In genomic region chr2:120631241-120631640, GRCh38 we compare ENCODE assay signal across 23 cellular contexts.
A peak's percentile ranks its signal among the peaks of the same experiment; 100 is the strongest.
DNase-seq lines count a peak whose midpoint lies in the region; ATAC-seq and TF ChIP-seq lines count a peak whose summit lies in the region.
"Had no signal": no experiment of that assay in that cellular context is flagged by ENCODE, and none has a peak within 500 bp of the region (broad histone marks: within the 10 kb centered on the region; RNA-seq: fewer than 3 reads in every experiment).

No MANE protein-coding gene starts in this region.

- ATAC-seq in upper lobe of right lung = no peak
- ATAC-seq: GM12878, GM23338, HCT116, HepG2 had no signal

- H3K27ac ChIP-seq in mesodermal cell (ENCODE audit: low read depth, low read length, severe bottlenecking) = peak overlapping the region; percentile 32
- H3K27ac ChIP-seq in upper lobe of right lung = peak overlapping the region; percentile 58

- TF ChIP-seq CTCF in upper lobe of right lung (IDR thresholded peaks at IDR 0.05) = no peak

- DNase-seq in RPMI8226 (peak; percentile 39), ecto neural progenitor cell (ENCODE audit: low spot score) (peak; percentile 32), upper lobe of right lung (peak; percentile 41), NCI-H748 (lab: John Stamatoyannopoulos, UW; ENCODE audit: unreplicated experiment) (no peak), CD1c-positive myeloid dendritic cell (ENCODE audit: extremely low spot score) (no peak)
- DNase-seq in stimulated activated CD4-positive, alpha-beta T cell treated with anti-CD3 and anti-CD28 coated beads, Interleukin-15, amount 100 ng/mL, for 24 hours = no peak
- DNase-seq: ACHN; Calu3; CD4-positive, alpha-beta memory T cell; DMS53; EL; KG1; NCI-H1417; NCI-H187; NCI-H2107; NCI-H2227 treated with DMSO at 0.1 percent for 48 hours; NCI-H524; SIG-M5 had no signal

- H3K27me3 ChIP-seq in upper lobe of right lung = no peaks in the 10 kb centered on the region

- no peaks in the 10 kb centered on the region for H3K9me3 ChIP-seq in mesodermal cell (ENCODE audit: control insufficient read depth, low read length)
- no peaks in the 10 kb centered on the region for H3K9me3 ChIP-seq in upper lobe of right lung

- intact Hi-C loops in upper lobe of right lung (cut with DNase I) = no loop called here

- WGBS in mesodermal cell (ENCODE audit: insufficient coverage in 2 of 2), 2 experiments = 89 to 100% methylated on average over 2 to 4 of the region's 4 CpGs

- no peaks in the 10 kb centered on the region for H3K36me3 ChIP-seq in mesodermal cell (ENCODE audit: control insufficient read depth, insufficient read depth, low read length)
- no peaks in the 10 kb centered on the region for H3K36me3 ChIP-seq in upper lobe of right lung

- H3K4me3 ChIP-seq in mesodermal cell (ENCODE audit: extremely low read depth, insufficient read depth, low read length, poor library complexity, severe bottlenecking) = no peak overlapping the region
- no peak overlapping the region for H3K4me3 ChIP-seq in upper lobe of right lung
- H3K4me3 ChIP-seq: GM12878, GM23338 had no signal

- peaks cover 15% of the 10 kb centered on the region for H3K4me1 ChIP-seq in mesodermal cell (ENCODE audit: control insufficient read depth, insufficient read depth, low read length, poor library complexity, severe bottlenecking)
- no peaks in the 10 kb centered on the region for H3K4me1 ChIP-seq in upper lobe of right lung

Comparison
In these comparisons a context has a peak if more than half of its experiments do, and no peak if none do; other contexts are left out.
1. DNase-seq: peak in RPMI8226 (single experiment), ecto neural progenitor cell (single experiment) and upper lobe of right lung (single experiment); none in NCI-H748 (single experiment), stimulated activated CD4-positive, alpha-beta T cell treated with anti-CD3 and anti-CD28 coated beads, Interleukin-15, amount 100 ng/mL, for 24 hours (single experiment) and CD1c-positive myeloid dendritic cell (single experiment).